Comparison of ENCODE assay signal across 27 cellular contexts in genomic region chr3:84299329-84299728, GRCh38.
"Had no signal": no experiment of that assay in that cellular context is flagged by ENCODE, and none has a peak within 500 bp of the region (broad histone marks: within the 10 kb centered on the region; RNA-seq: fewer than 3 reads in every experiment).

No MANE protein-coding gene starts in this region.

- DNase-seq: activated CD4-positive, alpha-beta memory T cell treated with anti-CD3 and anti-CD28 coated beads, Interleukin-2, amount 10 ng/mL, durations not matched to agents 7 days and 5 days; activated CD4-positive, alpha-beta T cell treated with anti-CD3 and anti-CD28 coated beads for 1 hour; activated CD4-positive, alpha-beta T cell treated with anti-CD3 and anti-CD28 coated beads for 4 hours; activated CD4-positive, alpha-beta T cell treated with anti-CD3 and anti-CD28 coated beads, Interleukin-2, amount 10 ng/mL, durations not matched to agents 7 days and 5 days; activated CD4-positive, alpha-beta T cell treated with anti-CD3 and anti-CD28 coated beads, Interleukin-2, amount 50 U/mL, for 4 hours; activated CD8-positive, alpha-beta memory T cell treated with anti-CD3 and anti-CD28 coated beads, Interleukin-2, amount 50 U/mL, for 48 hours; activated gamma-delta T cell; activated naive CD4-positive, alpha-beta T cell; activated naive CD4-positive, alpha-beta T cell treated with anti-CD3 and anti-CD28 coated beads, Interleukin-2, amount 10 ng/mL, durations not matched to agents 7 days and 5 days; activated naive CD8-positive, alpha-beta T cell treated with anti-CD3 and anti-CD28 coated beads, Interleukin-2, amount 10 ng/mL, durations not matched to agents 7 days and 5 days; activated T-cell treated with anti-CD3 and anti-CD28 coated beads for 4 hours; activated T-cell treated with anti-CD3 and anti-CD28 coated beads, Interleukin-2, amount 50 U/mL, for 24 hours; activated T-cell treated with anti-CD3 and anti-CD28 coated beads, Interleukin-2, amount 50 U/mL, for 72 hours; central memory CD4-positive, alpha-beta T cell; cerebellar nuclear complex; colonic mucosa; effector memory CD4-positive, alpha-beta T cell; endodermal cell; foreskin fibroblast; head of caudate nucleus; T-helper 2 cell had no signal

- H3K9me3 ChIP-seq: ascending aorta, breast epithelium, colonic mucosa had no signal

- H3K4me3 ChIP-seq: ascending aorta, breast epithelium, cardiac muscle cell, colonic mucosa had no signal

- H3K36me3 ChIP-seq: ascending aorta, breast epithelium, cardiac muscle cell, colonic mucosa had no signal

- FAIRE-seq: frontal cortex had no signal

- H3K27me3 ChIP-seq: ascending aorta, breast epithelium, cardiac muscle cell, colonic mucosa had no signal

- ATAC-seq: activated naive CD4-positive, alpha-beta T cell treated with anti-CD3 and anti-CD28 coated beads, Interleukin-2, amount 50 U/mL, for 72 hours; activated T-cell treated with anti-CD3 and anti-CD28 coated beads, Interleukin-2, amount 50 U/mL, for 72 hours; esophagus mucosa had no signal

- H3K27ac ChIP-seq: ascending aorta, breast epithelium, cardiac muscle cell, colonic mucosa had no signal

- H3K4me1 ChIP-seq: ascending aorta, breast epithelium, colonic mucosa had no signal
